In the genomic region with DNA sequence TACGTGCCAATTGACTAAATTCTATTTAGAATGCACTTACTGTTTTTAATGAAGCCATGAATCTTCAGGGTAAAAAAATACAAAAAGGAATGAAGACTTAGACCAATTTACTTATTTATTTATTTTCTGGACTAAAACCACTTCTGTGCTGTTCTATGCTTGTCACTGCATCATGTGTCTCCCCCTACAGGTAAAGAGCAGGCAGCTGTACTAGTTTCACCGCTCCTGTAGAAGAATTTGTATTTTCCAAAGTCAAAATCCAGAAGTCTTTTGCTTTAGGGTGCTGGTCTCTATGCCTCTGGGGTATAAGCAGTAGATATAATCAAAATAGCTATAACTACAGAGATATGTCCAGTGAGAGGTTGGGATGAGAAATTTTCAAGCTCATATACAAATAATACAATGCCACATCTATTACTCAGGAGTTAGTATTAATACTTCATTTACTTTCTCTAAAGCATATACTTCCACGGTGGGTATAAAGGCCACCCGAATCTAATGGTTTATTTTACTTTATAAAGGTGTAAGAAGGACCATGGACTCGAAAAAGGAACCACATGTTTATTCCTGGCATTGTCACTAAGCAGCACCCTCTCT, we compare ENCODE assay signal across 8 cellular contexts.
DNase-seq lines count a peak whose midpoint lies in the region; ATAC-seq and TF ChIP-seq lines count a peak whose summit lies in the region.

No MANE protein-coding gene starts in this region.

- ATAC-seq in HG03565 (IDR thresholded peaks at IDR 0.05; ENCODE audit: unreplicated experiment): no peak

- TF ChIP-seq CTCF in HFFc6 (IDR thresholded peaks at IDR 0.05): peak; percentile 93

- H3K4me3 Mint-ChIP-seq in HFFc6: no peak overlapping the region
- no peak overlapping the region for H3K4me3 Mint-ChIP-seq in activated CD4-positive, alpha-beta memory T cell treated with anti-CD3 and anti-CD28 coated beads for 36 hours

- no peak overlapping the region for H3K9ac ChIP-seq in trophoblast cell (ENCODE audit: low read length)

- intact Hi-C loops in activated CD4-positive, alpha-beta memory T cell treated with anti-CD3 and anti-CD28 coated beads for 36 hours (cut with micrococcal nuclease): loop anchor here (1.0 to 2.0 kb wide), 6 partner anchors 47 to 303 kb away; no protein-coding TSS in a partner anchor

- peaks cover 2 to 11% of the 10 kb centered on the region in 2 experiments for H3K36me3 ChIP-seq in trophoblast cell (ENCODE audit: control insufficient read depth in 1 of 2, insufficient read depth in 2 of 2, low read length in 2 of 2)

- H4K91ac ChIP-seq in trophoblast cell (ENCODE audit: low read depth, low read length): no peak overlapping the region

- H4K12ac ChIP-seq in trophoblast cell (ENCODE audit: low read depth, low read length): no peak overlapping the region

- H3K79me1 ChIP-seq in trophoblast cell (ENCODE audit: low read length): no peaks in the 10 kb centered on the region

- no peak overlapping the region for H3K27ac Mint-ChIP-seq in HFFc6
- no peak overlapping the region for H3K27ac Mint-ChIP-seq in activated CD4-positive, alpha-beta memory T cell treated with anti-CD3 and anti-CD28 coated beads for 36 hours

- peaks cover 7% of the 10 kb centered on the region; the same call in 1 of the 2 replicates for H3K4me1 Mint-ChIP-seq in HFFc6 (ENCODE audit: low read depth)
- peaks cover 24% of the 10 kb centered on the region for H3K4me1 Mint-ChIP-seq in activated CD4-positive, alpha-beta memory T cell treated with anti-CD3 and anti-CD28 coated beads for 36 hours (ENCODE audit: low read depth)

- H3K4me1 ChIP-seq in trophoblast cell (ENCODE audit: control insufficient read depth in 1 of 2, insufficient read depth in 2 of 2, low read length in 2 of 2): peaks cover 0 to 1% of the 10 kb centered on the region in 2 experiments

- no peak overlapping the region for H2AFZ ChIP-seq in trophoblast cell (ENCODE audit: insufficient read depth, low read length, poor library complexity)

- no peaks in the 10 kb centered on the region for H3K79me2 ChIP-seq in trophoblast cell (ENCODE audit: control insufficient read depth, insufficient read depth, low read length, poor library complexity)

- no peak overlapping the region for H2AK5ac ChIP-seq in trophoblast cell (ENCODE audit: low read length)

- H2BK12ac ChIP-seq in trophoblast cell (ENCODE audit: low read length): no peak overlapping the region

- H3K4me3 ChIP-seq in trophoblast cell (ENCODE audit: low read depth, low read length): no peak overlapping the region

- POLR2A ChIA-PET in activated CD4-positive, alpha-beta memory T cell treated with anti-CD3 and anti-CD28 coated beads for 36 hours (lab: Charles Lee): interaction anchor here (0.8 kb wide), 1 partner anchor 135 kb away, joined by 3 read pairs; no protein-coding TSS in a partner anchor

- no peak overlapping the region for H3K14ac ChIP-seq in trophoblast cell (ENCODE audit: low read length)

- no peak overlapping the region for H2BK5ac ChIP-seq in trophoblast cell (ENCODE audit: low read depth, low read length, poor library complexity)

- H3K9me3 ChIP-seq in trophoblast cell (ENCODE audit: insufficient read depth, low read depth, low read length): no peaks in the 10 kb centered on the region

- no CpG with 5 or more reads among the region's 5 CpGs for WGBS in trophoblast cell (ENCODE audit: extremely low coverage, insufficient coverage, insufficient read length)

- no peak overlapping the region for H3K27ac ChIP-seq in trophoblast cell (ENCODE audit: low read depth, low read length)

- H2BK120ac ChIP-seq in trophoblast cell (ENCODE audit: insufficient read depth, low read length, poor library complexity): no peak overlapping the region

- no peaks in the 10 kb centered on the region for H3K27me3 Mint-ChIP-seq in HFFc6 (ENCODE audit: insufficient read depth)
- no peaks in the 10 kb centered on the region for H3K27me3 Mint-ChIP-seq in activated CD4-positive, alpha-beta memory T cell treated with anti-CD3 and anti-CD28 coated beads for 36 hours

- no peak overlapping the region for H3K18ac ChIP-seq in trophoblast cell (ENCODE audit: low read length)

- H3K4me2 ChIP-seq in trophoblast cell (ENCODE audit: low read length): no peak overlapping the region

- no peaks in the 10 kb centered on the region for H3K27me3 ChIP-seq in trophoblast cell (ENCODE audit: insufficient read depth, low read length)

- no peaks in the 10 kb centered on the region for H3K9me3 Mint-ChIP-seq in HFFc6
- no peaks in the 10 kb centered on the region for H3K9me3 Mint-ChIP-seq in activated CD4-positive, alpha-beta memory T cell treated with anti-CD3 and anti-CD28 coated beads for 36 hours

- H3K36me3 Mint-ChIP-seq in HFFc6 (ENCODE audit: low read depth): no peaks in the 10 kb centered on the region
- no peaks in the 10 kb centered on the region for H3K36me3 Mint-ChIP-seq in activated CD4-positive, alpha-beta memory T cell treated with anti-CD3 and anti-CD28 coated beads for 36 hours

- DNase-seq in activated gamma-delta T cell treated with Interleukin-2 at 50 U/mL for 16 hours (peak; percentile 37), activated gamma-delta T cell (lab: John Stamatoyannopoulos, UW) (no peak), HFFc6 (peak; percentile 73), NCI-H2227 treated with DMSO at 0.1 percent for 48 hours (lab: John Stamatoyannopoulos, UW) (peak; percentile 51), foreskin melanocyte (peak; percentile 45), trophoblast cell (peak; percentile 44 to 84)
- peak; percentile 33 for DNase-seq in activated CD4-positive, alpha-beta memory T cell treated with anti-CD3 and anti-CD28 coated beads for 36 hours

- no peak overlapping the region for H3K4ac ChIP-seq in trophoblast cell (ENCODE audit: low read depth, low read length)

- no peak overlapping the region for H4K8ac ChIP-seq in trophoblast cell (ENCODE audit: low read depth, low read length)

- CTCF ChIA-PET in activated CD4-positive, alpha-beta memory T cell treated with anti-CD3 and anti-CD28 coated beads for 36 hours (lab: Charles Lee): interaction anchor here (0.7 to 5.9 kb wide), 40 partner anchors 10 to 305 kb away, joined by 3 to 144 read pairs (median 5); no protein-coding TSS in a partner anchor

- no peak overlapping the region for H3K23ac ChIP-seq in trophoblast cell (ENCODE audit: low read length)
